Comparison of ENCODE assay signal across 8 cellular contexts in the genomic region with DNA sequence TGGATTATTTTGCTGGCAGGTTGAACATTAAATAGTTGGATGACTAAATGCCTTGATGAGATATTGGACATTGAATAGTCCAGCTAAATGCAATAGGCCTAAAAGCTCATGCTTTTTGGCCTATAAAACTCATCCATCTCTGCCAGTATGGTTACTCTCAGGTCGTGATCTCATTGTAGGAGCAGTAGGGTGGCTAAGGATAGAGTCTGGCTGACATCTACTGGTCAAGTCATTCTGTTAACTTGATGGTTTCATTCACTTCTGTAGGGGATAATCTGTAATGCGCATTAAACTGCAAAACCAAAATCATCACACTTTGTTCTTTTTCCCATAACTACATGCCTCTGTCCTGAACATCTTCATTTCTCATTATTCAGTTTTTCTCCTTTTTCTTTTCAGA.
DNase-seq lines count a peak whose midpoint lies in the region; ATAC-seq and TF ChIP-seq lines count a peak whose summit lies in the region.

No MANE protein-coding gene starts in this region.

- ATAC-seq in HG03432 (IDR thresholded peaks at IDR 0.05; ENCODE audit: unreplicated experiment): peak; percentile 67
- ATAC-seq in SK-N-SH treated with all-trans-retinoic acid at 6 μM for 48 hours: peak; percentile 81
- no peak for ATAC-seq in HG02763 (IDR thresholded peaks at IDR 0.05; ENCODE audit: unreplicated experiment)
- no peak for ATAC-seq in T-cell (replicated peaks in 1 of 4)
- no peak for ATAC-seq in activated CD8-positive, alpha-beta T cell treated with anti-CD3 and anti-CD28 coated beads, Interleukin-2, amount 10 ng/mL, durations not matched to agents 7 days and 5 days
- ATAC-seq in HG02938 (IDR thresholded peaks at IDR 0.05; ENCODE audit: unreplicated experiment): no peak

- H3K4me3 Mint-ChIP-seq in T-cell: no peak overlapping the region
- no peak overlapping the region for H3K4me3 Mint-ChIP-seq in activated CD8-positive, alpha-beta T cell treated with anti-CD3 and anti-CD28 coated beads, Interleukin-2, amount 10 ng/mL, durations not matched to agents 7 days and 5 days

- H3K27ac ChIP-seq in iPS DF 6.9 (ENCODE audit: low read length): no peak overlapping the region

- POLR2A ChIA-PET in T-cell (lab: Charles Lee): no interaction called here
- POLR2A ChIA-PET in activated CD8-positive, alpha-beta T cell treated with anti-CD3 and anti-CD28 coated beads, Interleukin-2, amount 10 ng/mL, durations not matched to agents 7 days and 5 days (lab: Charles Lee): no interaction called here

- H3K4me1 ChIP-seq in iPS DF 6.9 (ENCODE audit: control insufficient read depth, insufficient read depth, low read length): no peaks in the 10 kb centered on the region

- CTCF ChIA-PET in T-cell (lab: Charles Lee): no interaction called here
- CTCF ChIA-PET in activated CD8-positive, alpha-beta T cell treated with anti-CD3 and anti-CD28 coated beads, Interleukin-2, amount 10 ng/mL, durations not matched to agents 7 days and 5 days (lab: Charles Lee): no interaction called here

- DNase-seq in AML-193 (lab: John Stamatoyannopoulos, UW) (peak; percentile 59 to 70), iPS DF 6.9 (ENCODE audit: low read depth, low spot score) (peak; percentile 18), T-cell (no peak)
- DNase-seq in activated CD8-positive, alpha-beta T cell treated with anti-CD3 and anti-CD28 coated beads, Interleukin-2, amount 10 ng/mL, durations not matched to agents 7 days and 5 days: no peak

- no peak overlapping the region for H3K4me3 ChIP-seq in iPS DF 6.9 (ENCODE audit: low read length)

- no peak overlapping the region for H3K27ac Mint-ChIP-seq in T-cell
- no peak overlapping the region for H3K27ac Mint-ChIP-seq in activated CD8-positive, alpha-beta T cell treated with anti-CD3 and anti-CD28 coated beads, Interleukin-2, amount 10 ng/mL, durations not matched to agents 7 days and 5 days

- WGBS in iPS DF 6.9 (ENCODE audit: insufficient coverage, insufficient read length): no CpG with 5 or more reads among the region's 2 CpGs

- no peaks in the 10 kb centered on the region for H3K4me1 Mint-ChIP-seq in T-cell
- no peaks in the 10 kb centered on the region for H3K4me1 Mint-ChIP-seq in activated CD8-positive, alpha-beta T cell treated with anti-CD3 and anti-CD28 coated beads, Interleukin-2, amount 10 ng/mL, durations not matched to agents 7 days and 5 days (ENCODE audit: low read depth)

- no peaks in the 10 kb centered on the region for H3K9me3 ChIP-seq in iPS DF 6.9 (ENCODE audit: control insufficient read depth, insufficient read depth, low read length)

- no peaks in the 10 kb centered on the region for H3K36me3 Mint-ChIP-seq in T-cell
- no peaks in the 10 kb centered on the region for H3K36me3 Mint-ChIP-seq in activated CD8-positive, alpha-beta T cell treated with anti-CD3 and anti-CD28 coated beads, Interleukin-2, amount 10 ng/mL, durations not matched to agents 7 days and 5 days (ENCODE audit: low read depth)

- no peaks in the 10 kb centered on the region for H3K36me3 ChIP-seq in iPS DF 6.9 (ENCODE audit: control insufficient read depth, insufficient read depth, low read length)

- H3K27me3 Mint-ChIP-seq in T-cell: no peaks in the 10 kb centered on the region
- no peaks in the 10 kb centered on the region for H3K27me3 Mint-ChIP-seq in activated CD8-positive, alpha-beta T cell treated with anti-CD3 and anti-CD28 coated beads, Interleukin-2, amount 10 ng/mL, durations not matched to agents 7 days and 5 days (ENCODE audit: low read depth)

- peaks cover 0 to 2% (median 0%) of the 10 kb centered on the region in 3 donors for H3K9me3 Mint-ChIP-seq in T-cell
- H3K9me3 Mint-ChIP-seq in activated CD8-positive, alpha-beta T cell treated with anti-CD3 and anti-CD28 coated beads, Interleukin-2, amount 10 ng/mL, durations not matched to agents 7 days and 5 days (ENCODE audit: insufficient read depth): no peaks in the 10 kb centered on the region

- no peaks in the 10 kb centered on the region for H3K27me3 ChIP-seq in iPS DF 6.9 (ENCODE audit: control insufficient read depth, insufficient read depth, low read length)

TF ChIP-seq in SK-N-SH treated with all-trans-retinoic acid at 6 μM for 48 hours, 23 proteins besides CTCF, POLR2A, EP300 and RAD21:
- no peak for TF ChIP-seq ZC3H10 (CRISPR knock-in tag; IDR thresholded peaks at IDR 0.05)
- TF ChIP-seq RARB (CRISPR knock-in tag; IDR thresholded peaks at IDR 0.05): no peak
- no peak for TF ChIP-seq SNAI2 (CRISPR knock-in tag; IDR thresholded peaks at IDR 0.05)
- TF ChIP-seq ZNF70 (CRISPR knock-in tag; IDR thresholded peaks at IDR 0.05): no peak
- TF ChIP-seq ARNTL (CRISPR knock-in tag; IDR thresholded peaks at IDR 0.05; ENCODE audit: borderline replicate concordance, low read depth): no peak
- no peak for TF ChIP-seq ZFP3 (CRISPR knock-in tag; IDR thresholded peaks at IDR 0.05)
- TF ChIP-seq OSR1 (CRISPR knock-in tag; IDR thresholded peaks at IDR 0.05): no peak
- no peak for TF ChIP-seq ZFP30 (CRISPR knock-in tag; IDR thresholded peaks at IDR 0.05)
- no peak for TF ChIP-seq PPARA (CRISPR knock-in tag; IDR thresholded peaks at IDR 0.05; ENCODE audit: borderline replicate concordance)
- TF ChIP-seq, protein P1, sequence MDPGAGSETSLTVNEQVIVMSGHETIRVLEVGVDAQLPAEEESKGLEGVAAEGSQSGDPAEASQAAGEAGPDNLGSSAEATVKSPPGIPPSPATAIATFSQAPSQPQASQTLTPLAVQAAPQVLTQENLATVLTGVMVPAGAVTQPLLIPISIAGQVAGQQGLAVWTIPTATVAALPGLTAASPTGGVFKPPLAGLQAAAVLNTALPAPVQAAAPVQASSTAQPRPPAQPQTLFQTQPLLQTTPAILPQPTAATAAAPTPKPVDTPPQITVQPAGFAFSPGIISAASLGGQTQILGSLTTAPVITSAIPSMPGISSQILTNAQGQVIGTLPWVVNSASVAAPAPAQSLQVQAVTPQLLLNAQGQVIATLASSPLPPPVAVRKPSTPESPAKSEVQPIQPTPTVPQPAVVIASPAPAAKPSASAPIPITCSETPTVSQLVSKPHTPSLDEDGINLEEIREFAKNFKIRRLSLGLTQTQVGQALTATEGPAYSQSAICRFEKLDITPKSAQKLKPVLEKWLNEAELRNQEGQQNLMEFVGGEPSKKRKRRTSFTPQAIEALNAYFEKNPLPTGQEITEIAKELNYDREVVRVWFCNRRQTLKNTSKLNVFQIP (CRISPR knock-in tag; IDR thresholded peaks at IDR 0.05; ENCODE audit: borderline replicate concordance, low read depth): no peak
- TF ChIP-seq, protein P2, sequence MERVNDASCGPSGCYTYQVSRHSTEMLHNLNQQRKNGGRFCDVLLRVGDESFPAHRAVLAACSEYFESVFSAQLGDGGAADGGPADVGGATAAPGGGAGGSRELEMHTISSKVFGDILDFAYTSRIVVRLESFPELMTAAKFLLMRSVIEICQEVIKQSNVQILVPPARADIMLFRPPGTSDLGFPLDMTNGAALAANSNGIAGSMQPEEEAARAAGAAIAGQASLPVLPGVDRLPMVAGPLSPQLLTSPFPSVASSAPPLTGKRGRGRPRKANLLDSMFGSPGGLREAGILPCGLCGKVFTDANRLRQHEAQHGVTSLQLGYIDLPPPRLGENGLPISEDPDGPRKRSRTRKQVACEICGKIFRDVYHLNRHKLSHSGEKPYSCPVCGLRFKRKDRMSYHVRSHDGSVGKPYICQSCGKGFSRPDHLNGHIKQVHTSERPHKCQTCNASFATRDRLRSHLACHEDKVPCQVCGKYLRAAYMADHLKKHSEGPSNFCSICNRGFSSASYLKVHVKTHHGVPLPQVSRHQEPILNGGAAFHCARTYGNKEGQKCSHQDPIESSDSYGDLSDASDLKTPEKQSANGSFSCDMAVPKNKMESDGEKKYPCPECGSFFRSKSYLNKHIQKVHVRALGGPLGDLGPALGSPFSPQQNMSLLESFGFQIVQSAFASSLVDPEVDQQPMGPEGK (CRISPR knock-in tag; IDR thresholded peaks at IDR 0.05; ENCODE audit: borderline replicate concordance): no peak
- TF ChIP-seq ZNF565 (CRISPR knock-in tag; conservative IDR thresholded peaks at IDR 0.05; ENCODE audit: low read depth): no peak
- TF ChIP-seq BACH2 (CRISPR knock-in tag; IDR thresholded peaks at IDR 0.05; ENCODE audit: borderline replicate concordance): no peak

Comparison
In these comparisons a context has a peak if more than half of its experiments do, and no peak if none do; other contexts are left out.
1. DNase-seq: peak in AML-193 (2 of 2) and iPS DF 6.9 (single experiment); none in T-cell (0 of 34) and activated CD8-positive, alpha-beta T cell treated with anti-CD3 and anti-CD28 coated beads, Interleukin-2, amount 10 ng/mL, durations not matched to agents 7 days and 5 days (single experiment).
2. ATAC-seq: peak in HG03432 (single experiment) and SK-N-SH treated with all-trans-retinoic acid at 6 μM for 48 hours (single experiment); none in HG02763 (single experiment), T-cell (0 of 4), activated CD8-positive, alpha-beta T cell treated with anti-CD3 and anti-CD28 coated beads, Interleukin-2, amount 10 ng/mL, durations not matched to agents 7 days and 5 days (single experiment) and HG02938 (single experiment).